8 cellular contexts compared by ENCODE assay signal in genomic region chr19:34773555-34773864, GRCh38. TPM values are rescaled to one million over a fixed set of nuclear protein-coding genes. Genes with fewer than 3 reads are reported as not detected.
A peak's percentile ranks its signal among the peaks of the same experiment; 100 is the strongest.
DNase-seq lines count a peak whose midpoint lies in the region; ATAC-seq and TF ChIP-seq lines count a peak whose summit lies in the region.

No MANE protein-coding gene starts in this region.

- peaks cover 30% of the 10 kb centered on the region for H3K9me3 Mint-ChIP-seq in activated CD4-positive, alpha-beta T cell treated with anti-CD3 and anti-CD28 coated beads, Interleukin-2, amount 10 ng/mL, durations not matched to agents 7 days and 5 days
- peaks cover 4% of the 10 kb centered on the region for H3K9me3 Mint-ChIP-seq in activated naive CD8-positive, alpha-beta T cell treated with anti-CD3 and anti-CD28 coated beads for 36 hours

- DNase-seq in activated CD4-positive, alpha-beta T cell treated with anti-CD3 and anti-CD28 coated beads, Interleukin-2, amount 10 ng/mL, durations not matched to agents 7 days and 5 days: no peak
- DNase-seq in activated CD4-positive, alpha-beta T cell treated with anti-CD3 and anti-CD28 coated beads for 48 hours: no peak
- no peak for DNase-seq in activated naive CD8-positive, alpha-beta T cell treated with anti-CD3 and anti-CD28 coated beads for 36 hours
- DNase-seq in left lung: no peak
- DNase-seq in testis: no peak
- DNase-seq in NCI-H82 (lab: John Stamatoyannopoulos, UW): no peak
- no peak for DNase-seq in SW480 (ENCODE audit: low spot score)
- no peak for DNase-seq in nucleus accumbens (lab: John Stamatoyannopoulos, UW)

- POLR2A ChIA-PET in activated CD4-positive, alpha-beta T cell treated with anti-CD3 and anti-CD28 coated beads, Interleukin-2, amount 10 ng/mL, durations not matched to agents 7 days and 5 days (lab: Charles Lee): no interaction called here

- TF ChIP-seq CTCF in left lung (IDR thresholded peaks at IDR 0.05) (no peak), testis (IDR thresholded peaks at IDR 0.05) (no peak)

- peak overlapping the region; percentile 79 to 98 for H3K4me3 ChIP-seq in left lung
- peak overlapping the region; percentile 87 to 96 for H3K4me3 ChIP-seq in testis

- peaks cover 20% of the 10 kb centered on the region for H3K36me3 Mint-ChIP-seq in activated CD4-positive, alpha-beta T cell treated with anti-CD3 and anti-CD28 coated beads, Interleukin-2, amount 10 ng/mL, durations not matched to agents 7 days and 5 days (ENCODE audit: low read depth)
- peaks cover 25% of the 10 kb centered on the region for H3K36me3 Mint-ChIP-seq in activated naive CD8-positive, alpha-beta T cell treated with anti-CD3 and anti-CD28 coated beads for 36 hours

- H3K27ac ChIP-seq in left lung (peak overlapping the region in 1 of 2 donors; percentile 84), testis (no peak overlapping the region)

- no peak for ATAC-seq in left lung

- H3K36me3 ChIP-seq in left lung (peaks cover 0 to 7% of the 10 kb centered on the region in 2 donors), testis (ENCODE audit: low read depth, missing control alignments) (no peaks in the 10 kb centered on the region)

- H3K4me1 Mint-ChIP-seq in activated CD4-positive, alpha-beta T cell treated with anti-CD3 and anti-CD28 coated beads, Interleukin-2, amount 10 ng/mL, durations not matched to agents 7 days and 5 days: peaks cover 18% of the 10 kb centered on the region
- H3K4me1 Mint-ChIP-seq in activated naive CD8-positive, alpha-beta T cell treated with anti-CD3 and anti-CD28 coated beads for 36 hours: peaks cover 12% of the 10 kb centered on the region

- TF ChIP-seq POLR2A in testis (IDR thresholded peaks at IDR 0.05): no peak

- CTCF ChIA-PET in activated CD4-positive, alpha-beta T cell treated with anti-CD3 and anti-CD28 coated beads, Interleukin-2, amount 10 ng/mL, durations not matched to agents 7 days and 5 days (lab: Charles Lee): no interaction called here

- peak overlapping the region; percentile 92 for H3K27ac Mint-ChIP-seq in activated CD4-positive, alpha-beta T cell treated with anti-CD3 and anti-CD28 coated beads, Interleukin-2, amount 10 ng/mL, durations not matched to agents 7 days and 5 days
- H3K27ac Mint-ChIP-seq in activated naive CD8-positive, alpha-beta T cell treated with anti-CD3 and anti-CD28 coated beads for 36 hours: no peak overlapping the region

- peaks cover 8% of the 10 kb centered on the region for H3K27me3 Mint-ChIP-seq in activated CD4-positive, alpha-beta T cell treated with anti-CD3 and anti-CD28 coated beads, Interleukin-2, amount 10 ng/mL, durations not matched to agents 7 days and 5 days
- no peaks in the 10 kb centered on the region for H3K27me3 Mint-ChIP-seq in activated naive CD8-positive, alpha-beta T cell treated with anti-CD3 and anti-CD28 coated beads for 36 hours

- H3K4me1 ChIP-seq in left lung (peaks cover 0 to 7% of the 10 kb centered on the region in 2 donors), testis (no peaks in the 10 kb centered on the region)

- H3K27me3 ChIP-seq in left lung: no peaks in the 10 kb centered on the region
- no peaks in the 10 kb centered on the region for H3K27me3 ChIP-seq in testis

- intact Hi-C loops in left lung (cut with DNase I): no loop called here
- intact Hi-C loops in testis (cut with DNase I; ENCODE audit: low total_unique reads): no loop called here

- H3K4me3 Mint-ChIP-seq in activated CD4-positive, alpha-beta T cell treated with anti-CD3 and anti-CD28 coated beads, Interleukin-2, amount 10 ng/mL, durations not matched to agents 7 days and 5 days: peak overlapping the region; percentile 92
- peak overlapping the region; percentile 89 for H3K4me3 Mint-ChIP-seq in activated naive CD8-positive, alpha-beta T cell treated with anti-CD3 and anti-CD28 coated beads for 36 hours

- WGBS in testis, 2 donors: 53 to 60% methylated on average over 2 of the region's 2 CpGs

- peaks cover 0 to 12% of the 10 kb centered on the region in 2 donors for H3K9me3 ChIP-seq in left lung
- H3K9me3 ChIP-seq in testis: no peaks in the 10 kb centered on the region

RNA-seq across cellular contexts. Expression of gene ZNF599, which starts 0.5 kb away (rescaled TPM):
- total RNA-seq in activated CD4-positive, alpha-beta T cell treated with anti-CD3 and anti-CD28 coated beads, Interleukin-2, amount 10 ng/mL, durations not matched to agents 7 days and 5 days: 1 to 10 TPM; 5.3 to 6.1 TPM
- 1 to 10 TPM; 3.9 TPM for total RNA-seq in activated naive CD8-positive, alpha-beta T cell treated with anti-CD3 and anti-CD28 coated beads for 36 hours
- total RNA-seq in left lung: 1 to 10 TPM; 6.4 to 6.6 TPM
- 10 to 100 TPM; 26.4 to 27.1 TPM for total RNA-seq in testis
- 18.3 TPM for polyA plus RNA-seq in testis (ENCODE audit: insufficient read depth, low read depth, low replicate concordance)

RNA-seq across cellular contexts. Expression of gene ZNF181, which starts 39.5 kb away (rescaled TPM):
- 1 to 10 TPM; 6.1 to 6.5 TPM for total RNA-seq in activated CD4-positive, alpha-beta T cell treated with anti-CD3 and anti-CD28 coated beads, Interleukin-2, amount 10 ng/mL, durations not matched to agents 7 days and 5 days
- total RNA-seq in activated naive CD8-positive, alpha-beta T cell treated with anti-CD3 and anti-CD28 coated beads for 36 hours: 1 to 10 TPM; 5.7 to 5.9 TPM
- 1 to 10 TPM; 7.8 to 8.5 TPM for total RNA-seq in left lung
- 10 to 100 TPM; 16.1 to 18.5 TPM for total RNA-seq in testis
- polyA plus RNA-seq in testis (ENCODE audit: insufficient read depth, low read depth, low replicate concordance): 10.7 TPM
